ENCODE assay signal across 8 cellular contexts in genomic region chr15:73996939-73997338, GRCh38. TPM values are rescaled to one million over a fixed set of nuclear protein-coding genes. Genes with fewer than 3 reads are reported as not detected.
DNase-seq lines count a peak whose midpoint lies in the region; ATAC-seq and TF ChIP-seq lines count a peak whose summit lies in the region.

No MANE protein-coding gene starts in this region.

- no peaks in the 10 kb centered on the region for H4K20me1 ChIP-seq in PC-9 (ENCODE audit: insufficient read depth)
- H4K20me1 ChIP-seq in osteoblast (ENCODE audit: insufficient read depth, low read length): peaks cover 35% of the 10 kb centered on the region

- intact Hi-C loops in PC-9 (cut with micrococcal nuclease; ENCODE audit: unreplicated experiment): no loop called here

- H3K27me3 Mint-ChIP-seq in activated CD4-positive, alpha-beta T cell treated with anti-CD3 and anti-CD28 coated beads, Interleukin-2, amount 10 ng/mL, durations not matched to agents 7 days and 5 days: no peaks in the 10 kb centered on the region

- H3K79me2 ChIP-seq in PC-9 (ENCODE audit: low read depth): peaks cover 34% of the 10 kb centered on the region
- H3K79me2 ChIP-seq in osteoblast (ENCODE audit: insufficient read depth, low read length): peaks cover 73% of the 10 kb centered on the region

- H3K4me3 Mint-ChIP-seq in activated CD4-positive, alpha-beta T cell treated with anti-CD3 and anti-CD28 coated beads, Interleukin-2, amount 10 ng/mL, durations not matched to agents 7 days and 5 days: peak overlapping the region; percentile 92

- no peaks in the 10 kb centered on the region for H3K9me3 Mint-ChIP-seq in activated CD4-positive, alpha-beta T cell treated with anti-CD3 and anti-CD28 coated beads, Interleukin-2, amount 10 ng/mL, durations not matched to agents 7 days and 5 days

- peak overlapping the region; percentile 100 for H3K4me2 ChIP-seq in PC-9
- peak overlapping the region; percentile 97 for H3K4me2 ChIP-seq in osteoblast (ENCODE audit: insufficient read depth, low read length)

- H2AFZ ChIP-seq in PC-9 (no peak overlapping the region), osteoblast (ENCODE audit: low read length) (no peak overlapping the region)

- no peak for ATAC-seq in GM19452 (IDR thresholded peaks at IDR 0.05; ENCODE audit: unreplicated experiment)

- no peak overlapping the region for H3K27ac ChIP-seq in PC-9
- H3K27ac ChIP-seq in effector memory CD4-positive, alpha-beta T cell (ENCODE audit: insufficient read depth, low read length, poor library complexity, severe bottlenecking): peak overlapping the region; percentile 91
- H3K27ac ChIP-seq in osteoblast (ENCODE audit: low read depth, low read length): peak overlapping the region; percentile 79

- peak; percentile 67 for DNase-seq in activated CD4-positive, alpha-beta T cell treated with anti-CD3 and anti-CD28 coated beads, Interleukin-2, amount 10 ng/mL, durations not matched to agents 7 days and 5 days
- no peak for DNase-seq in activated CD4-positive, alpha-beta T cell treated with anti-CD3 and anti-CD28 coated beads, Interleukin-2, amount 50 U/mL, for 4 hours
- DNase-seq in PC-9 (peak in 1 of 2 experiments; percentile 34), osteoblast (ENCODE audit: insufficient read length, low spot score, missing footprints) (peak; percentile 87), ureter (ENCODE audit: low spot score) (no peak), NCI-H510A treated with DMSO at 0.1 percent for 48 hours (lab: John Stamatoyannopoulos, UW) (no peak)
- DNase-seq in effector memory CD4-positive, alpha-beta T cell: peak in 1 of 3 donors; percentile 23

- no peaks in the 10 kb centered on the region for H3K9me2 ChIP-seq in PC-9 (ENCODE audit: insufficient read depth)

- H3K27me3 ChIP-seq in PC-9 (ENCODE audit: insufficient read depth, low read depth): no peaks in the 10 kb centered on the region
- H3K27me3 ChIP-seq in effector memory CD4-positive, alpha-beta T cell (replicated peaks; ENCODE audit: control insufficient read depth, insufficient read depth, low read length, poor library complexity, severe bottlenecking): no peaks in the 10 kb centered on the region
- no peaks in the 10 kb centered on the region for H3K27me3 ChIP-seq in osteoblast (ENCODE audit: insufficient read depth, low read length)

- H3K4me3 ChIP-seq in PC-9 (peak overlapping the region; percentile 92; the same call in 1 of the 2 replicates), osteoblast (ENCODE audit: insufficient read depth, low read length) (peak overlapping the region; percentile 86)
- H3K4me3 ChIP-seq in effector memory CD4-positive, alpha-beta T cell (ENCODE audit: insufficient read depth, low read depth, low read length, poor library complexity, severe bottlenecking): peak overlapping the region; percentile 22

- TF ChIP-seq CTCF in PC-9 (conservative IDR thresholded peaks at IDR 0.05) (no peak), osteoblast (IDR thresholded peaks at IDR 0.05; ENCODE audit: extremely low read depth, low read depth, low read length) (no peak)

- no TSS peak for BruUV-seq in PC-9 (replicated peaks; lab: Mats Ljungman, UMichigan)

- peaks cover 45% of the 10 kb centered on the region for H3K36me3 Mint-ChIP-seq in activated CD4-positive, alpha-beta T cell treated with anti-CD3 and anti-CD28 coated beads, Interleukin-2, amount 10 ng/mL, durations not matched to agents 7 days and 5 days (ENCODE audit: low read depth)

- CTCF ChIA-PET in activated CD4-positive, alpha-beta T cell treated with anti-CD3 and anti-CD28 coated beads, Interleukin-2, amount 10 ng/mL, durations not matched to agents 7 days and 5 days (lab: Charles Lee): interaction anchor here (0.6 to 1.3 kb wide), 6 partner anchors 9 to 51 kb away, joined by 3 to 6 read pairs (median 4); no protein-coding TSS in a partner anchor
- CTCF ChIA-PET in PC-9 (lab: Charles Lee): interaction anchor here (0.8 to 1.0 kb wide), 2 partner anchors 24 to 51 kb away, joined by 3 to 4 read pairs; no protein-coding TSS in a partner anchor

- peaks cover 67% of the 10 kb centered on the region for H3K4me1 Mint-ChIP-seq in activated CD4-positive, alpha-beta T cell treated with anti-CD3 and anti-CD28 coated beads, Interleukin-2, amount 10 ng/mL, durations not matched to agents 7 days and 5 days

- POLR2A ChIA-PET in activated CD4-positive, alpha-beta T cell treated with anti-CD3 and anti-CD28 coated beads, Interleukin-2, amount 10 ng/mL, durations not matched to agents 7 days and 5 days (lab: Charles Lee): interaction anchor here (0.7 kb wide), 1 partner anchor 1610 kb away, joined by 3 read pairs; no protein-coding TSS in a partner anchor
- POLR2A ChIA-PET in PC-9 (lab: Charles Lee; ENCODE audit: unreplicated experiment): no interaction called here

- H3K36me3 ChIP-seq in PC-9 (ENCODE audit: low read depth) (no peaks in the 10 kb centered on the region), osteoblast (ENCODE audit: insufficient read depth, low read length) (peaks cover 37% of the 10 kb centered on the region)
- peaks cover 19% of the 10 kb centered on the region for H3K36me3 ChIP-seq in effector memory CD4-positive, alpha-beta T cell (ENCODE audit: control insufficient read depth, insufficient read depth, low read length)

- peak overlapping the region; percentile 93 for H3K27ac Mint-ChIP-seq in activated CD4-positive, alpha-beta T cell treated with anti-CD3 and anti-CD28 coated beads, Interleukin-2, amount 10 ng/mL, durations not matched to agents 7 days and 5 days

- H3K4me1 ChIP-seq in PC-9 (replicated peaks; ENCODE audit: insufficient read depth) (peaks cover 27% of the 10 kb centered on the region), osteoblast (ENCODE audit: insufficient read depth, low read length) (peaks cover 45% of the 10 kb centered on the region)
- H3K4me1 ChIP-seq in effector memory CD4-positive, alpha-beta T cell (ENCODE audit: control insufficient read depth, insufficient read depth, low read length, poor library complexity, severe bottlenecking): peaks cover 37% of the 10 kb centered on the region

- H3F3A ChIP-seq in PC-9 (ENCODE audit: insufficient read depth, low read depth): peaks cover 7% of the 10 kb centered on the region

- H3K9me3 ChIP-seq in PC-9 (ENCODE audit: insufficient read depth, low read depth): no peaks in the 10 kb centered on the region
- no peaks in the 10 kb centered on the region for H3K9me3 ChIP-seq in effector memory CD4-positive, alpha-beta T cell (ENCODE audit: control insufficient read depth, low read length)
- no peaks in the 10 kb centered on the region for H3K9me3 ChIP-seq in osteoblast (ENCODE audit: low read depth, low read length)

RNA-seq across cellular contexts. Expression of gene PML, which starts 2.4 kb away (rescaled TPM):
- 100 to 1,000 TPM; 118 to 122 TPM for total RNA-seq in activated CD4-positive, alpha-beta T cell treated with anti-CD3 and anti-CD28 coated beads, Interleukin-2, amount 10 ng/mL, durations not matched to agents 7 days and 5 days
- total RNA-seq in PC-9 (2021) (67.2 and 81.8 TPM in 2 replicates), osteoblast (46.7 and 50.7 TPM in 2 replicates), ureter (102 TPM)

RNA-seq across cellular contexts. Expression of gene STOML1, which starts 4.8 kb away (rescaled TPM):
- total RNA-seq in activated CD4-positive, alpha-beta T cell treated with anti-CD3 and anti-CD28 coated beads, Interleukin-2, amount 10 ng/mL, durations not matched to agents 7 days and 5 days: 10 to 100 TPM; 12.0 to 12.8 TPM
- 6.0 and 6.1 TPM in 2 replicates for total RNA-seq in PC-9 (2021)
- 14.1 and 15.0 TPM in 2 replicates for total RNA-seq in osteoblast
- 15.0 TPM for total RNA-seq in ureter

Comparison
In these comparisons a context has a peak if more than half of its experiments do, and no peak if none do; other contexts are left out.
1. DNase-seq: peak in activated CD4-positive, alpha-beta T cell treated with anti-CD3 and anti-CD28 coated beads, Interleukin-2, amount 10 ng/mL, durations not matched to agents 7 days and 5 days (single experiment) and osteoblast (single experiment); none in activated CD4-positive, alpha-beta T cell treated with anti-CD3 and anti-CD28 coated beads, Interleukin-2, amount 50 U/mL, for 4 hours (0 of 2), ureter (single experiment) and NCI-H510A treated with DMSO at 0.1 percent for 48 hours (single experiment).
2. H3K4me3 ChIP-seq: peak in every context shown above with its lines; median percentile 92 in PC-9; 86 in osteoblast; 22 in effector memory CD4-positive, alpha-beta T cell.